Comparison of ENCODE assay signal across 9 cellular contexts in genomic region chr2:170369894-170370293, GRCh38.
DNase-seq lines count a peak whose midpoint lies in the region; ATAC-seq and TF ChIP-seq lines count a peak whose summit lies in the region.
"Had no signal": no experiment of that assay in that cellular context is flagged by ENCODE, and none has a peak within 500 bp of the region (broad histone marks: within the 10 kb centered on the region; RNA-seq: fewer than 3 reads in every experiment).

No MANE protein-coding gene starts in this region.

- ATAC-seq in psoas muscle (no peak), HG03108 (IDR thresholded peaks at IDR 0.05; ENCODE audit: unreplicated experiment) (no peak)

- H3K4me1 ChIP-seq in psoas muscle = no peaks in the 10 kb centered on the region

- no peak overlapping the region for H3K4me3 ChIP-seq in psoas muscle

- WGBS in psoas muscle, 3 donors = 6 to 19% (median 12%) methylated on average over 1 of the region's 1 CpG

- no peaks in the 10 kb centered on the region for H3K36me3 ChIP-seq in psoas muscle (ENCODE audit: insufficient read depth in 1 of 2, low read depth in 1 of 2)

- H3K9me3 ChIP-seq in psoas muscle = no peaks in the 10 kb centered on the region

- DNase-seq in NCI-H1092 treated with DMSO at 0.1 percent for 48 hours (lab: John Stamatoyannopoulos, UW) (peak; percentile 6), NCI-H1092 (lab: John Stamatoyannopoulos, UW) (no peak), NCI-H460 (ENCODE audit: extremely low read depth, low read depth) (peak; percentile 30), dermis microvascular lymphatic vessel endothelial cell (ENCODE audit: low read depth in 2 of 2) (peak; percentile 18 to 34), psoas muscle (no peak), H4 (ENCODE audit: low spot score) (no peak), T-helper 9 cell (no peak)
- DNase-seq: activated T-cell treated with anti-CD3 and anti-CD28 coated beads, Interleukin-2, amount 50 U/mL, for 1 hour had no signal

- no peak overlapping the region for H3K27ac ChIP-seq in psoas muscle

- intact Hi-C loops in psoas muscle (cut with DNase I) = loop anchor here in 1 of 2 donors (5.0 kb wide), 1 partner anchor 442 kb away; no protein-coding TSS in a partner anchor

- H3K27me3 ChIP-seq in psoas muscle (ENCODE audit: insufficient read depth in 3 of 3, low read length in 2 of 3) = peaks cover 0 to 40% (median 6%) of the 10 kb centered on the region in 3 donors

- peak; percentile 24 for TF ChIP-seq CTCF in psoas muscle (IDR thresholded peaks at IDR 0.05)

Comparison
In these comparisons a context has a peak if more than half of its experiments do, and no peak if none do; other contexts are left out.
1. DNase-seq: peak in NCI-H1092 treated with DMSO at 0.1 percent for 48 hours (single experiment), NCI-H460 (single experiment) and dermis microvascular lymphatic vessel endothelial cell (2 of 2); none in NCI-H1092 (single experiment), psoas muscle (0 of 2), H4 (single experiment) and T-helper 9 cell (single experiment).